ENCODE assay signal across 2 cellular contexts in the genomic region with DNA sequence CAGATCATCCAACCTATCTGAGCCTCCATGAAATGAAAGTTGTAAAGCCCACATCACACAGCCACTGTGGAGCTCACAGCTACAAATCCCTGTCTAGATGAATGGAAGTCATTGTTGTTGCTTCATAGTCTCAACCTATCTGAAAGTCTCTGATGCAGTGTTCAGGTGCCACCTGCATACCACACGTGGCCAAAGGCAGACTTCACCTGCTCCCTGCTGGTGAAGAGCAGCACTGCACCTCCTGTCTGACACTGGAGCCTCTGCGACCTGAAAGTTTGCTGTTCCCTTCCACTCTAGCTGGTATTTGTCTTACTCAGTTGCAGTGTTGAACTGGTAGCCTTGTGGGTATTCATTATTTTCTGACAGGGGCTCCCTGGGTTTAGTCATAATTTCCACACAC.
TF ChIP-seq lines count a peak whose summit lies in the region.

No MANE protein-coding gene starts in this region.

TF ChIP-seq in HCT116, 20 proteins besides CTCF, POLR2A, EP300 and RAD21:
- no peak for TF ChIP-seq FOSL1 (IDR thresholded peaks at IDR 0.05; ENCODE audit: low read depth)
- TF ChIP-seq, protein P1, sequence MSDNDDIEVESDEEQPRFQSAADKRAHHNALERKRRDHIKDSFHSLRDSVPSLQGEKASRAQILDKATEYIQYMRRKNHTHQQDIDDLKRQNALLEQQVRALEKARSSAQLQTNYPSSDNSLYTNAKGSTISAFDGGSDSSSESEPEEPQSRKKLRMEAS (IDR thresholded peaks at IDR 0.05): peak; percentile 80
- TF ChIP-seq, protein P2, sequence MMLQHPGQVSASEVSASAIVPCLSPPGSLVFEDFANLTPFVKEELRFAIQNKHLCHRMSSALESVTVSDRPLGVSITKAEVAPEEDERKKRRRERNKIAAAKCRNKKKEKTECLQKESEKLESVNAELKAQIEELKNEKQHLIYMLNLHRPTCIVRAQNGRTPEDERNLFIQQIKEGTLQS (IDR thresholded peaks at IDR 0.05): no peak
- peak; percentile 77; the same call in 1 of the 2 replicates for TF ChIP-seq CBX3 (IDR thresholded peaks at IDR 0.05; ENCODE audit: low read depth)
- TF ChIP-seq POLR2AphosphoS5 (IDR thresholded peaks at IDR 0.05; ENCODE audit: low read depth, low read length): no peak

TF ChIP-seq in GM12878, 131 proteins besides CTCF, POLR2A, EP300 and RAD21:
- peak; percentile 41; the same call in 1 of the 2 replicates for TF ChIP-seq RAD51 (IDR thresholded peaks at IDR 0.05)
- no peak for TF ChIP-seq MXI1 (IDR thresholded peaks at IDR 0.05; ENCODE audit: low read depth, low read length)
- peak; percentile 30; the same call in 1 of the 2 replicates for TF ChIP-seq YY1 (IDR thresholded peaks at IDR 0.05; ENCODE audit: low read depth, low read length)
- TF ChIP-seq, protein P3, sequence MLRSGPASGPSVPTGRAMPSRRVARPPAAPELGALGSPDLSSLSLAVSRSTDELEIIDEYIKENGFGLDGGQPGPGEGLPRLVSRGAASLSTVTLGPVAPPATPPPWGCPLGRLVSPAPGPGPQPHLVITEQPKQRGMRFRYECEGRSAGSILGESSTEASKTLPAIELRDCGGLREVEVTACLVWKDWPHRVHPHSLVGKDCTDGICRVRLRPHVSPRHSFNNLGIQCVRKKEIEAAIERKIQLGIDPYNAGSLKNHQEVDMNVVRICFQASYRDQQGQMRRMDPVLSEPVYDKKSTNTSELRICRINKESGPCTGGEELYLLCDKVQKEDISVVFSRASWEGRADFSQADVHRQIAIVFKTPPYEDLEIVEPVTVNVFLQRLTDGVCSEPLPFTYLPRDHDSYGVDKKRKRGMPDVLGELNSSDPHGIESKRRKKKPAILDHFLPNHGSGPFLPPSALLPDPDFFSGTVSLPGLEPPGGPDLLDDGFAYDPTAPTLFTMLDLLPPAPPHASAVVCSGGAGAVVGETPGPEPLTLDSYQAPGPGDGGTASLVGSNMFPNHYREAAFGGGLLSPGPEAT (IDR thresholded peaks at IDR 0.05; ENCODE audit: low read depth): no peak
- TF ChIP-seq ZNF217 (IDR thresholded peaks at IDR 0.05): 0 out of 2 replicates have a peak, but pooled peaks have one; percentile 25
- TF ChIP-seq SP1 (IDR thresholded peaks at IDR 0.05; ENCODE audit: low read depth, low read length): no peak
- peak; percentile 81; the same call in 1 of the 2 replicates for TF ChIP-seq SMC3 (IDR thresholded peaks at IDR 0.05; ENCODE audit: borderline replicate concordance, low read length)
- TF ChIP-seq, protein P4, sequence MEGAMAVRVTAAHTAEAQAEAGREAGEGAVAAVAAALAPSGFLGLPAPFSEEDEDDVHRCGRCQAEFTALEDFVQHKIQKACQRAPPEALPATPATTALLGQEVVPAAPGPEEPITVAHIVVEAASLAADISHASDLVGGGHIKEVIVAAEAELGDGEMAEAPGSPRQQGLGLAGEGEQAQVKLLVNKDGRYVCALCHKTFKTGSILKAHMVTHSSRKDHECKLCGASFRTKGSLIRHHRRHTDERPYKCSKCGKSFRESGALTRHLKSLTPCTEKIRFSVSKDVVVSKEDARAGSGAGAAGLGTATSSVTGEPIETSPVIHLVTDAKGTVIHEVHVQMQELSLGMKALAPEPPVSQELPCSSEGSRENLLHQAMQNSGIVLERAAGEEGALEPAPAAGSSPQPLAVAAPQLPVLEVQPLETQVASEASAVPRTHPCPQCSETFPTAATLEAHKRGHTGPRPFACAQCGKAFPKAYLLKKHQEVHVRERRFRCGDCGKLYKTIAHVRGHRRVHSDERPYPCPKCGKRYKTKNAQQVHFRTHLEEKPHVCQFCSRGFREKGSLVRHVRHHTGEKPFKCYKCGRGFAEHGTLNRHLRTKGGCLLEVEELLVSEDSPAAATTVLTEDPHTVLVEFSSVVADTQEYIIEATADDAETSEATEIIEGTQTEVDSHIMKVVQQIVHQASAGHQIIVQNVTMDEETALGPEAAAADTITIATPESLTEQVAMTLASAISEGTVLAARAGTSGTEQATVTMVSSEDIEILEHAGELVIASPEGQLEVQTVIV (IDR thresholded peaks at IDR 0.05; ENCODE audit: borderline replicate concordance, partially characterized antibody): no peak
- peak in 1 of 2 experiments; percentile 50; a peak in 2 of 4 replicates for TF ChIP-seq BHLHE40 (IDR thresholded peaks at IDR 0.05; ENCODE audit: borderline replicate concordance in 1 of 2, low read depth in 2 of 2, low read length in 1 of 2)
- TF ChIP-seq, protein P5, sequence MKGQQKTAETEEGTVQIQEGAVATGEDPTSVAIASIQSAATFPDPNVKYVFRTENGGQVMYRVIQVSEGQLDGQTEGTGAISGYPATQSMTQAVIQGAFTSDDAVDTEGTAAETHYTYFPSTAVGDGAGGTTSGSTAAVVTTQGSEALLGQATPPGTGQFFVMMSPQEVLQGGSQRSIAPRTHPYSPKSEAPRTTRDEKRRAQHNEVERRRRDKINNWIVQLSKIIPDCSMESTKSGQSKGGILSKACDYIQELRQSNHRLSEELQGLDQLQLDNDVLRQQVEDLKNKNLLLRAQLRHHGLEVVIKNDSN (IDR thresholded peaks at IDR 0.05; ENCODE audit: borderline replicate concordance, extremely low read length, insufficient read depth, low read depth, low read length): peak; percentile 58
- TF ChIP-seq GABPA (IDR thresholded peaks at IDR 0.05; ENCODE audit: low read depth): no peak
- no peak for TF ChIP-seq HDAC2 (IDR thresholded peaks at IDR 0.05)
- peak; percentile 84 for TF ChIP-seq SMARCA5 (IDR thresholded peaks at IDR 0.05)
- no peak for TF ChIP-seq STAT3 (IDR thresholded peaks at IDR 0.05; ENCODE audit: low read depth, low read length)
- TF ChIP-seq, protein P6, sequence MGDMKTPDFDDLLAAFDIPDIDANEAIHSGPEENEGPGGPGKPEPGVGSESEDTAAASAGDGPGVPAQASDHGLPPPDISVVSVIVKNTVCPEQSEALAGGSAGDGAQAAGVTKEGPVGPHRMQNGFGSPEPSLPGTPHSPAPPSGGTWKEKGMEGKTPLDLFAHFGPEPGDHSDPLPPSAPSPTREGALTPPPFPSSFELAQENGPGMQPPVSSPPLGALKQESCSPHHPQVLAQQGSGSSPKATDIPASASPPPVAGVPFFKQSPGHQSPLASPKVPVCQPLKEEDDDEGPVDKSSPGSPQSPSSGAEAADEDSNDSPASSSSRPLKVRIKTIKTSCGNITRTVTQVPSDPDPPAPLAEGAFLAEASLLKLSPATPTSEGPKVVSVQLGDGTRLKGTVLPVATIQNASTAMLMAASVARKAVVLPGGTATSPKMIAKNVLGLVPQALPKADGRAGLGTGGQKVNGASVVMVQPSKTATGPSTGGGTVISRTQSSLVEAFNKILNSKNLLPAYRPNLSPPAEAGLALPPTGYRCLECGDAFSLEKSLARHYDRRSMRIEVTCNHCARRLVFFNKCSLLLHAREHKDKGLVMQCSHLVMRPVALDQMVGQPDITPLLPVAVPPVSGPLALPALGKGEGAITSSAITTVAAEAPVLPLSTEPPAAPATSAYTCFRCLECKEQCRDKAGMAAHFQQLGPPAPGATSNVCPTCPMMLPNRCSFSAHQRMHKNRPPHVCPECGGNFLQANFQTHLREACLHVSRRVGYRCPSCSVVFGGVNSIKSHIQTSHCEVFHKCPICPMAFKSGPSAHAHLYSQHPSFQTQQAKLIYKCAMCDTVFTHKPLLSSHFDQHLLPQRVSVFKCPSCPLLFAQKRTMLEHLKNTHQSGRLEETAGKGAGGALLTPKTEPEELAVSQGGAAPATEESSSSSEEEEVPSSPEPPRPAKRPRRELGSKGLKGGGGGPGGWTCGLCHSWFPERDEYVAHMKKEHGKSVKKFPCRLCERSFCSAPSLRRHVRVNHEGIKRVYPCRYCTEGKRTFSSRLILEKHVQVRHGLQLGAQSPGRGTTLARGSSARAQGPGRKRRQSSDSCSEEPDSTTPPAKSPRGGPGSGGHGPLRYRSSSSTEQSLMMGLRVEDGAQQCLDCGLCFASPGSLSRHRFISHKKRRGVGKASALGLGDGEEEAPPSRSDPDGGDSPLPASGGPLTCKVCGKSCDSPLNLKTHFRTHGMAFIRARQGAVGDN (IDR thresholded peaks at IDR 0.05): peak; percentile 21; the same call in 1 of the 2 replicates
- no peak for TF ChIP-seq RBBP5 (conservative IDR thresholded peaks at IDR 0.05)
- TF ChIP-seq RUNX3 (IDR thresholded peaks at IDR 0.05; ENCODE audit: low read length): peak; percentile 9; the same call in 1 of the 2 replicates
- no peak for TF ChIP-seq SIX5 (IDR thresholded peaks at IDR 0.05; ENCODE audit: low read depth, low read length, severe bottlenecking)
- TF ChIP-seq, protein P7, sequence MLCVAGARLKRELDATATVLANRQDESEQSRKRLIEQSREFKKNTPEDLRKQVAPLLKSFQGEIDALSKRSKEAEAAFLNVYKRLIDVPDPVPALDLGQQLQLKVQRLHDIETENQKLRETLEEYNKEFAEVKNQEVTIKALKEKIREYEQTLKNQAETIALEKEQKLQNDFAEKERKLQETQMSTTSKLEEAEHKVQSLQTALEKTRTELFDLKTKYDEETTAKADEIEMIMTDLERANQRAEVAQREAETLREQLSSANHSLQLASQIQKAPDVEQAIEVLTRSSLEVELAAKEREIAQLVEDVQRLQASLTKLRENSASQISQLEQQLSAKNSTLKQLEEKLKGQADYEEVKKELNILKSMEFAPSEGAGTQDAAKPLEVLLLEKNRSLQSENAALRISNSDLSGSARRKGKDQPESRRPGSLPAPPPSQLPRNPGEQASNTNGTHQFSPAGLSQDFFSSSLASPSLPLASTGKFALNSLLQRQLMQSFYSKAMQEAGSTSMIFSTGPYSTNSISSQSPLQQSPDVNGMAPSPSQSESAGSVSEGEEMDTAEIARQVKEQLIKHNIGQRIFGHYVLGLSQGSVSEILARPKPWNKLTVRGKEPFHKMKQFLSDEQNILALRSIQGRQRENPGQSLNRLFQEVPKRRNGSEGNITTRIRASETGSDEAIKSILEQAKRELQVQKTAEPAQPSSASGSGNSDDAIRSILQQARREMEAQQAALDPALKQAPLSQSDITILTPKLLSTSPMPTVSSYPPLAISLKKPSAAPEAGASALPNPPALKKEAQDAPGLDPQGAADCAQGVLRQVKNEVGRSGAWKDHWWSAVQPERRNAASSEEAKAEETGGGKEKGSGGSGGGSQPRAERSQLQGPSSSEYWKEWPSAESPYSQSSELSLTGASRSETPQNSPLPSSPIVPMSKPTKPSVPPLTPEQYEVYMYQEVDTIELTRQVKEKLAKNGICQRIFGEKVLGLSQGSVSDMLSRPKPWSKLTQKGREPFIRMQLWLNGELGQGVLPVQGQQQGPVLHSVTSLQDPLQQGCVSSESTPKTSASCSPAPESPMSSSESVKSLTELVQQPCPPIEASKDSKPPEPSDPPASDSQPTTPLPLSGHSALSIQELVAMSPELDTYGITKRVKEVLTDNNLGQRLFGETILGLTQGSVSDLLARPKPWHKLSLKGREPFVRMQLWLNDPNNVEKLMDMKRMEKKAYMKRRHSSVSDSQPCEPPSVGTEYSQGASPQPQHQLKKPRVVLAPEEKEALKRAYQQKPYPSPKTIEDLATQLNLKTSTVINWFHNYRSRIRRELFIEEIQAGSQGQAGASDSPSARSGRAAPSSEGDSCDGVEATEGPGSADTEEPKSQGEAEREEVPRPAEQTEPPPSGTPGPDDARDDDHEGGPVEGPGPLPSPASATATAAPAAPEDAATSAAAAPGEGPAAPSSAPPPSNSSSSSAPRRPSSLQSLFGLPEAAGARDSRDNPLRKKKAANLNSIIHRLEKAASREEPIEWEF (IDR thresholded peaks at IDR 0.05; ENCODE audit: insufficient replicate concordance, low read depth, low read length): no peak
- TF ChIP-seq TCF12 (IDR thresholded peaks at IDR 0.05; ENCODE audit: low read depth, low read length): peak; percentile 52; the same call in 1 of the 2 replicates
- no peak for TF ChIP-seq IKZF2 (IDR thresholded peaks at IDR 0.05)
- TF ChIP-seq, protein P8, sequence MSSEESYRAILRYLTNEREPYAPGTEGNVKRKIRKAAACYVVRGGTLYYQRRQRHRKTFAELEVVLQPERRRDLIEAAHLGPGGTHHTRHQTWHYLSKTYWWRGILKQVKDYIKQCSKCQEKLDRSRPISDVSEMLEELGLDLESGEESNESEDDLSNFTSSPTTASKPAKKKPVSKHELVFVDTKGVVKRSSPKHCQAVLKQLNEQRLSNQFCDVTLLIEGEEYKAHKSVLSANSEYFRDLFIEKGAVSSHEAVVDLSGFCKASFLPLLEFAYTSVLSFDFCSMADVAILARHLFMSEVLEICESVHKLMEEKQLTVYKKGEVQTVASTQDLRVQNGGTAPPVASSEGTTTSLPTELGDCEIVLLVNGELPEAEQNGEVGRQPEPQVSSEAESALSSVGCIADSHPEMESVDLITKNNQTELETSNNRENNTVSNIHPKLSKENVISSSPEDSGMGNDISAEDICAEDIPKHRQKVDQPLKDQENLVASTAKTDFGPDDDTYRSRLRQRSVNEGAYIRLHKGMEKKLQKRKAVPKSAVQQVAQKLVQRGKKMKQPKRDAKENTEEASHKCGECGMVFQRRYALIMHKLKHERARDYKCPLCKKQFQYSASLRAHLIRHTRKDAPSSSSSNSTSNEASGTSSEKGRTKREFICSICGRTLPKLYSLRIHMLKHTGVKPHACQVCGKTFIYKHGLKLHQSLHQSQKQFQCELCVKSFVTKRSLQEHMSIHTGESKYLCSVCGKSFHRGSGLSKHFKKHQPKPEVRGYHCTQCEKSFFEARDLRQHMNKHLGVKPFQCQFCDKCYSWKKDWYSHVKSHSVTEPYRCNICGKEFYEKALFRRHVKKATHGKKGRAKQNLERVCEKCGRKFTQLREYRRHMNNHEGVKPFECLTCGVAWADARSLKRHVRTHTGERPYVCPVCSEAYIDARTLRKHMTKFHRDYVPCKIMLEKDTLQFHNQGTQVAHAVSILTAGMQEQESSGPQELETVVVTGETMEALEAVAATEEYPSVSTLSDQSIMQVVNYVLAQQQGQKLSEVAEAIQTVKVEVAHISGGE (CRISPR knock-in tag; IDR thresholded peaks at IDR 0.05): no peak
- 0 out of 2 replicates have a peak, but pooled peaks have one; percentile 27 for TF ChIP-seq IRF4 (IDR thresholded peaks at IDR 0.05; ENCODE audit: low read depth, low read length)
- TF ChIP-seq TCF3 (IDR thresholded peaks at IDR 0.05; ENCODE audit: borderline replicate concordance, insufficient read depth, low read depth, low read length): no peak
- TF ChIP-seq, protein P9, sequence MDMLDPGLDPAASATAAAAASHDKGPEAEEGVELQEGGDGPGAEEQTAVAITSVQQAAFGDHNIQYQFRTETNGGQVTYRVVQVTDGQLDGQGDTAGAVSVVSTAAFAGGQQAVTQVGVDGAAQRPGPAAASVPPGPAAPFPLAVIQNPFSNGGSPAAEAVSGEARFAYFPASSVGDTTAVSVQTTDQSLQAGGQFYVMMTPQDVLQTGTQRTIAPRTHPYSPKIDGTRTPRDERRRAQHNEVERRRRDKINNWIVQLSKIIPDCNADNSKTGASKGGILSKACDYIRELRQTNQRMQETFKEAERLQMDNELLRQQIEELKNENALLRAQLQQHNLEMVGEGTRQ (IDR thresholded peaks at IDR 0.05; ENCODE audit: borderline replicate concordance, low read depth, low read length): no peak
- TF ChIP-seq RB1 (IDR thresholded peaks at IDR 0.05; ENCODE audit: borderline replicate concordance): peak; percentile 28; the same call in 1 of the 2 replicates
